Comparison of ENCODE assay signal across 8 cellular contexts in the genomic region with DNA sequence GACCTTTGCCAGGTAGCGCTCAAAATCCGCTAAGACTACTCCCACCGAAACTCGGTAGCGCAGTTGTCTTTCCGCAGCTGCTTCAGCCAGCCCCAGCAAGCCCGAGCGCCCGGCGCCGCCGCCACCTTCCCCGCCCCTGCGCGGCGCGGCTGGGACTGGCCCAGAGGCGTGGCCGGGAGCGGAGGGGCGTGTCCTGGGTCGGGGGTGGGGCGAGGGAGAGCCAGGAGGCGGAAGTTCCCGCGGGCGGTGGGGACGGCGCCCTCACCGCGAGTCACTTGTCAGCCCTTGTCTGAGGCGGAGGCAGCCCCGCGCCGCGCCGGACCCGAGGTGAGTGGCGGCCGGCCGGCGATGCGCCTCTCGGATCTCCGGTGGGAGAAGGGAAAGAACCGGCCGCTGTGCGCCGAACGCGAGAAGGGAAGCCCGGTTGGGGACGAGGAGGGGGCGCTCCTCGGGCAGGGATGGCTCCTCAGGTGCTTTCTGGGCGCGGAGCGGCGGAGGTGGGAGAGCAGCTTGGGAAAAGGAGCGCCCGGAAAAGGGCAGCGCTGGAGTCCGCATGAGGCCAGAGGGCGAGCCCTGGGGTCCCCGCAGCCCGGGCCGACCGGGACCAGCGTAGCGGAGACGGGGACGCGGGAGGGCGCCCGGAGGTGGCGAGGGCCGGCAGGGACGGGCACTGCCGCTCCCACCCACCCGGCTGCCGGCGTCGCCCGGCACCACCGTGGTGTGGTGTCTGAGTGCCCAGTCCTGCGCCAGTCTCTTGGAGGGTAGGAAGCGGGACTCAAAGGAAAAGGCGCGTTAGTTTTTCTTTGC.
DNase-seq lines count a peak whose midpoint lies in the region; TF ChIP-seq lines count a peak whose summit lies in the region.

PDLIM5 (plus strand) TSS at position 274 of the 807 bp plus-strand sequence. CDS start 3,347 bp downstream, outside the sequence.

- peak within 1 kb of the TSS; percentile 68 to 89 for H3K4me3 ChIP-seq in foreskin fibroblast (ENCODE audit: low read depth in 1 of 2, low read length in 2 of 2)
- H3K4me3 ChIP-seq in neuron (ENCODE audit: low read length), result peak within 1 kb of the TSS; percentile 79
- peak within 1 kb of the TSS; percentile 89 to 95 (median 93) for H3K4me3 ChIP-seq in subcutaneous abdominal adipose tissue (ENCODE audit: low read depth in 1 of 5, low read length in 5 of 5)

- H2AFZ ChIP-seq in neuron (ENCODE audit: low read depth, low read length), result peak within 1 kb of the TSS; percentile 94

- H3K9me3 ChIP-seq in neuron (ENCODE audit: low read length), result no peaks in the 10 kb centered on the region
- H3K9me3 ChIP-seq in subcutaneous abdominal adipose tissue (ENCODE audit: control insufficient read depth in 5 of 5, low read length in 5 of 5), result no peaks in the 10 kb centered on the region

- peak; percentile 90 for DNase-seq in ELR (ENCODE audit: low read depth)
- peak; percentile 75 for DNase-seq in GOT3 (lab: John Stamatoyannopoulos, UW)
- peak; percentile 85 for DNase-seq in activated gamma-delta T cell treated with Interleukin-2 at 50 U/mL for 16 hours
- peak; percentile 89 to 96 for DNase-seq in foreskin fibroblast

- TF ChIP-seq POLR2A in Raji (IDR thresholded peaks at IDR 0.05; ENCODE audit: insufficient read depth, low read depth, low read length), result peak; percentile 89

- H3K9ac ChIP-seq in subcutaneous abdominal adipose tissue (ENCODE audit: low read length in 5 of 5), result peak within 1 kb of the TSS; percentile 89 to 98 (median 96)

- H3K36me3 ChIP-seq in neuron (ENCODE audit: insufficient read depth, low read length) (peaks cover 6% of the 10 kb centered on the region), subcutaneous abdominal adipose tissue (ENCODE audit: control insufficient read depth in 5 of 5, insufficient read depth in 5 of 5, low read length in 5 of 5) (peaks cover 0 to 4% (median 0%) of the 10 kb centered on the region in 5 donors)

- H3K27me3 ChIP-seq in neuron (ENCODE audit: insufficient read depth, low read length), result no peaks in the 10 kb centered on the region
- no peaks in the 10 kb centered on the region for H3K27me3 ChIP-seq in subcutaneous abdominal adipose tissue (ENCODE audit: control insufficient read depth in 5 of 5, insufficient read depth in 4 of 5, low read length in 5 of 5)

- H3K4me1 ChIP-seq in neuron (ENCODE audit: insufficient read depth, low read length) (peaks cover 28% of the 10 kb centered on the region), subcutaneous abdominal adipose tissue (ENCODE audit: control insufficient read depth in 5 of 5, insufficient read depth in 5 of 5, low read length in 5 of 5) (peaks cover 7 to 42% (median 34%) of the 10 kb centered on the region in 5 donors)

- TF ChIP-seq CTCF in LNCAP (IDR thresholded peaks at IDR 0.05) (0 out of 2 replicates have a peak, but pooled peaks have one; percentile 10), foreskin fibroblast (IDR thresholded peaks at IDR 0.05; ENCODE audit: low read depth, low read length) (no peak)

- H3K27ac ChIP-seq in subcutaneous abdominal adipose tissue (ENCODE audit: low read depth, low read length), result peak within 1 kb of the TSS; percentile 94

Comparison
In these comparisons a context has a peak if more than half of its experiments do, and no peak if none do; other contexts are left out.
1. Peak in every context shown above with its lines: DNase-seq, H3K4me3 ChIP-seq and H3K27ac ChIP-seq.